Comparison of ENCODE assay signal across 14 cellular contexts in genomic region chr3:190122198-190122771, GRCh38. TPM values are rescaled to one million over a fixed set of nuclear protein-coding genes. Genes with fewer than 3 reads are reported as not detected.
A peak's percentile ranks its signal among the peaks of the same experiment; 100 is the strongest.
DNase-seq lines count a peak whose midpoint lies in the region; ATAC-seq, FAIRE-seq and TF ChIP-seq lines count a peak whose summit lies in the region.
"Had no signal": no experiment of that assay in that cellular context is flagged by ENCODE, and none has a peak within 500 bp of the region (broad histone marks: within the 10 kb centered on the region; RNA-seq: fewer than 3 reads in every experiment).

No MANE protein-coding gene starts in this region.

- no peak for TF ChIP-seq CTCF in brain microvascular endothelial cell (IDR thresholded peaks at IDR 0.05; ENCODE audit: low read depth, low read length, missing control alignments)

- DNase-seq in AG08396 (ENCODE audit: low spot score) (peak; percentile 46), brain microvascular endothelial cell (peak; percentile 73), mesenchymal stem cell (peak; percentile 71), frontal cortex (ENCODE audit: low spot score in 2 of 2) (no peak), nucleus accumbens (lab: John Stamatoyannopoulos, UW) (no peak)
- no peak for DNase-seq in activated CD4-positive, alpha-beta T cell treated with anti-CD3 and anti-CD28 coated beads, Interleukin-2, amount 10 ng/mL, durations not matched to agents 7 days and 5 days
- DNase-seq: activated naive CD8-positive, alpha-beta T cell treated with anti-CD3 and anti-CD28 coated beads for 36 hours; colonic mucosa; stimulated activated CD4-positive, alpha-beta T cell treated with anti-CD3 and anti-CD28 coated beads, Interleukin-12 subunit alpha, Interleukin-12 subunit beta, amount 100 ng/mL, for 4 hours had no signal

- CTCF ChIA-PET in activated CD4-positive, alpha-beta T cell treated with anti-CD3 and anti-CD28 coated beads, Interleukin-2, amount 10 ng/mL, durations not matched to agents 7 days and 5 days (lab: Charles Lee) = no interaction called here

- no peak overlapping the region for H2BK12ac ChIP-seq in mesenchymal stem cell (ENCODE audit: low read length in 2 of 2)

- no peak for FAIRE-seq in frontal cortex (lab: Jason Lieb, UNC)

- H3K4me2 ChIP-seq in mesenchymal stem cell (ENCODE audit: low read length, poor library complexity, severe bottlenecking) = peak overlapping the region; percentile 7

- peaks cover 52% of the 10 kb centered on the region for H3K27me3 Mint-ChIP-seq in activated CD4-positive, alpha-beta T cell treated with anti-CD3 and anti-CD28 coated beads, Interleukin-2, amount 10 ng/mL, durations not matched to agents 7 days and 5 days

- no peak overlapping the region for H3K4me3 Mint-ChIP-seq in activated CD4-positive, alpha-beta T cell treated with anti-CD3 and anti-CD28 coated beads, Interleukin-2, amount 10 ng/mL, durations not matched to agents 7 days and 5 days
- H3K4me3 Mint-ChIP-seq: activated naive CD8-positive, alpha-beta T cell treated with anti-CD3 and anti-CD28 coated beads for 36 hours; WTC11 had no signal

- peaks cover 5% of the 10 kb centered on the region for H3K4me1 Mint-ChIP-seq in activated CD4-positive, alpha-beta T cell treated with anti-CD3 and anti-CD28 coated beads, Interleukin-2, amount 10 ng/mL, durations not matched to agents 7 days and 5 days

- no peak overlapping the region for H3K18ac ChIP-seq in mesenchymal stem cell (ENCODE audit: low read depth in 1 of 2, low read length in 2 of 2)

- no peak overlapping the region for H2AFZ ChIP-seq in mesenchymal stem cell (ENCODE audit: low read depth, low read length)

- H3K23ac ChIP-seq in mesenchymal stem cell (ENCODE audit: low read length in 2 of 2) = no peak overlapping the region

- POLR2A ChIA-PET in activated CD4-positive, alpha-beta T cell treated with anti-CD3 and anti-CD28 coated beads, Interleukin-2, amount 10 ng/mL, durations not matched to agents 7 days and 5 days (lab: Charles Lee) = no interaction called here

- H3K9me3 ChIP-seq in HUES6 (ENCODE audit: control insufficient read depth, insufficient read depth, low read depth, low read length) (no peaks in the 10 kb centered on the region), mesenchymal stem cell (ENCODE audit: control insufficient read depth, low read length) (no peaks in the 10 kb centered on the region)
- H3K9me3 ChIP-seq: colonic mucosa had no signal

- H2AK5ac ChIP-seq in mesenchymal stem cell (ENCODE audit: low read length, severe bottlenecking) = peak overlapping the region; percentile 30

- no peak overlapping the region for H3K4ac ChIP-seq in mesenchymal stem cell (ENCODE audit: low read depth in 1 of 2, low read length in 2 of 2)

- H3K9ac ChIP-seq in HUES6 (ENCODE audit: low read length) (peak overlapping the region; percentile 49), mesenchymal stem cell (ENCODE audit: low read length) (no peak overlapping the region)

- 61% methylated on average over 8 of the region's 8 CpGs for WGBS in mesenchymal stem cell

- ATAC-seq in HG02885 (IDR thresholded peaks at IDR 0.05; ENCODE audit: poor library complexity, unreplicated experiment) = no peak
- ATAC-seq: esophagus mucosa, WTC11 had no signal

- no peaks in the 10 kb centered on the region for H3K36me3 Mint-ChIP-seq in activated CD4-positive, alpha-beta T cell treated with anti-CD3 and anti-CD28 coated beads, Interleukin-2, amount 10 ng/mL, durations not matched to agents 7 days and 5 days (ENCODE audit: low read depth)
- H3K36me3 Mint-ChIP-seq: activated naive CD8-positive, alpha-beta T cell treated with anti-CD3 and anti-CD28 coated beads for 36 hours had no signal

- H3K36me3 ChIP-seq in HUES6 (ENCODE audit: control insufficient read depth, insufficient read depth, low read length) (no peaks in the 10 kb centered on the region), brain microvascular endothelial cell (replicated peaks) (no peaks in the 10 kb centered on the region), mesenchymal stem cell (ENCODE audit: control insufficient read depth in 1 of 2, insufficient read depth in 2 of 2, low read depth in 1 of 2, low read length in 2 of 2) (no peaks in the 10 kb centered on the region)
- H3K36me3 ChIP-seq: colonic mucosa had no signal

- peak overlapping the region; percentile 29 for H4K8ac ChIP-seq in mesenchymal stem cell (ENCODE audit: low read length)

- peaks cover 14% of the 10 kb centered on the region; the same call in 1 of the 2 replicates for H3K27me3 ChIP-seq in HUES6 (ENCODE audit: control insufficient read depth, insufficient read depth, low read length)
- H3K27me3 ChIP-seq in brain microvascular endothelial cell (replicated peaks) = no peaks in the 10 kb centered on the region
- H3K27me3 ChIP-seq in mesenchymal stem cell (ENCODE audit: control insufficient read depth in 1 of 2, insufficient read depth in 1 of 2, low read length in 2 of 2) = peaks cover 0 to 13% of the 10 kb centered on the region in 2 experiments
- H3K27me3 ChIP-seq: colonic mucosa had no signal

- H3K9me3 Mint-ChIP-seq in activated CD4-positive, alpha-beta T cell treated with anti-CD3 and anti-CD28 coated beads, Interleukin-2, amount 10 ng/mL, durations not matched to agents 7 days and 5 days = no peaks in the 10 kb centered on the region
- H3K9me3 Mint-ChIP-seq: activated naive CD8-positive, alpha-beta T cell treated with anti-CD3 and anti-CD28 coated beads for 36 hours; WTC11 had no signal

- in situ Hi-C loops in brain microvascular endothelial cell (cut with HindIII; ENCODE audit: low pct_ligation_motif_present, low sequenced_read_pairs) = no loop called here

- H3K27ac ChIP-seq in HUES6 (ENCODE audit: low read depth, low read length) (no peak overlapping the region), brain microvascular endothelial cell (peak overlapping the region; percentile 34), mesenchymal stem cell (ENCODE audit: low read length, poor library complexity, severe bottlenecking) (peak overlapping the region; percentile 31)
- H3K27ac ChIP-seq: colonic mucosa had no signal

- peaks cover 29% of the 10 kb centered on the region for H3K4me1 ChIP-seq in HUES6 (ENCODE audit: control insufficient read depth, insufficient read depth, low read length)
- peaks cover 16% of the 10 kb centered on the region for H3K4me1 ChIP-seq in mesenchymal stem cell (ENCODE audit: control insufficient read depth, insufficient read depth, low read depth, low read length)
- H3K4me1 ChIP-seq: colonic mucosa had no signal

- no peak overlapping the region for H2BK120ac ChIP-seq in mesenchymal stem cell (ENCODE audit: low read depth, low read length)

- no peak overlapping the region for H3K14ac ChIP-seq in mesenchymal stem cell (ENCODE audit: low read length in 2 of 2)

- H2BK15ac ChIP-seq in mesenchymal stem cell (ENCODE audit: low read depth, poor library complexity, severe bottlenecking) = no peak overlapping the region

- no peak overlapping the region for H2BK5ac ChIP-seq in mesenchymal stem cell (ENCODE audit: low read depth, low read length, poor library complexity, severe bottlenecking)

- no peak overlapping the region for H3K27ac Mint-ChIP-seq in activated CD4-positive, alpha-beta T cell treated with anti-CD3 and anti-CD28 coated beads, Interleukin-2, amount 10 ng/mL, durations not matched to agents 7 days and 5 days
- H3K27ac Mint-ChIP-seq: activated naive CD8-positive, alpha-beta T cell treated with anti-CD3 and anti-CD28 coated beads for 36 hours; WTC11 had no signal

- no peak overlapping the region for H4K91ac ChIP-seq in mesenchymal stem cell (ENCODE audit: low read length)

- H3K4me3 ChIP-seq in HUES6 (ENCODE audit: low read depth, low read length) = peak overlapping the region; percentile 73; the same call in 1 of the 2 replicates
- no peak overlapping the region for H3K4me3 ChIP-seq in brain microvascular endothelial cell (ENCODE audit: low read depth, low read length)
- H3K4me3 ChIP-seq in mesenchymal stem cell (ENCODE audit: insufficient read depth in 1 of 2, low read depth in 1 of 2, low read length in 2 of 2) = no peak overlapping the region
- H3K4me3 ChIP-seq: colonic mucosa, lung had no signal

- H3K79me1 ChIP-seq in mesenchymal stem cell (replicated peaks; ENCODE audit: low read length, poor library complexity, severe bottlenecking) = peaks cover 2% of the 10 kb centered on the region

RNA-seq across cellular contexts. Expression of gene P3H2, which starts 1.6 kb away (rescaled TPM):
- 43.0 TPM for polyA plus RNA-seq in mesenchymal stem cell (2013, experiment 1 of 2)
- 45.7 TPM for polyA plus RNA-seq in mesenchymal stem cell (2013, experiment 2 of 2)
- 2.4 TPM for total RNA-seq in frontal cortex
- total RNA-seq in activated CD4-positive, alpha-beta T cell treated with anti-CD3 and anti-CD28 coated beads, Interleukin-2, amount 10 ng/mL, durations not matched to agents 7 days and 5 days = not detected
- total RNA-seq: activated naive CD8-positive, alpha-beta T cell treated with anti-CD3 and anti-CD28 coated beads for 36 hours had no signal

Comparison
In these comparisons a context has a peak if more than half of its experiments do, and no peak if none do; other contexts are left out.
1. DNase-seq: peak in AG08396 (single experiment), brain microvascular endothelial cell (single experiment) and mesenchymal stem cell (single experiment); none in frontal cortex (0 of 2), nucleus accumbens (0 of 56) and activated CD4-positive, alpha-beta T cell treated with anti-CD3 and anti-CD28 coated beads, Interleukin-2, amount 10 ng/mL, durations not matched to agents 7 days and 5 days (single experiment).